ENCODE assay signal across 21 cellular contexts in the genomic region with DNA sequence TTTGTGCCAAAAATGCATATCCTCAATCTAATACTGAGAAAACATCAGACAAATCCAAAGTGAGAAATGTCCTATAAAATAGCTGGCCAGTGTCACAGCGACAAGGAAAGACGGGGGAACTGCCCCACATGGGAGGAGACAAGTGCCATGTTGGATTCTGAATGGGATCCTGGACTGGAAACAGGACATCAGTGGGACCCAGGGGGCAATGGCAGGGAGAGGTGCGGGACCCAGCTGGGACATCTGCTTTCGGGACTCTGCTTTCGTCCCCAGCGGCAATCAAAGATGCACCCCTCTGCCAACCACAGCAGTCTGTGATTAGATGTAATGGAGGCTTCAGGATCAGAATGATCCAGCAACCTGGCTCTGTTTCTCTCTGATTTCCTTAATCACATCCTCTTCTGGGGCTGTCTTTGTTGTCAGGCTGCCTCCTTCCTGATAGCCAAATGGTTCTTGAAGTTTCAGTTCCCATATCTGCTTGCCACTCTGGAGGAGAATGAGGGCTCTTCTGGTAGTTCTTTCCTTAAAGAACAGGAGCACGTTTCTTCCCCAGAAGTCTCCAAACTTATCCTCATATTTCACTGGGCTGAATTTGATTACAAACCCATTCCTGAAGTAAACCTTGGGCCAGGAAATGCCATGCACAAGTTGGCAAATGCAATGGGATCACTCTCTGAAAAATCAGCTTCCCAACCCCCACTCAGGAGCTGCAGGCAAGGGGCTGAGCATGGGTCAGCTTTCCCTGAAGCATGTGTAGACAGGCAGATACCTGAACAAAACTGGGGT. TPM values are rescaled to one million over a fixed set of nuclear protein-coding genes. Genes with fewer than 3 reads are reported as not detected.
DNase-seq lines count a peak whose midpoint lies in the region; ATAC-seq and TF ChIP-seq lines count a peak whose summit lies in the region.
"Had no signal": no experiment of that assay in that cellular context is flagged by ENCODE, and none has a peak within 500 bp of the region (broad histone marks: within the 10 kb centered on the region; RNA-seq: fewer than 3 reads in every experiment).

No MANE protein-coding gene starts in this region.

- H3K9me3 ChIP-seq in Karpas-422 (ENCODE audit: low read length) (no peaks in the 10 kb centered on the region), thoracic aorta (no peaks in the 10 kb centered on the region)
- H3K9me3 ChIP-seq: heart right ventricle, sigmoid colon, uterus had no signal

- TF ChIP-seq CTCF in thoracic aorta (IDR thresholded peaks at IDR 0.05): no peak

- no peak overlapping the region for H3K4me2 ChIP-seq in Karpas-422 (ENCODE audit: low read depth, low read length, poor library complexity, severe bottlenecking)

- no peaks in the 10 kb centered on the region for H3K27me3 ChIP-seq in Karpas-422 (ENCODE audit: low read length)
- H3K27me3 ChIP-seq in thoracic aorta (replicated peaks; ENCODE audit: insufficient read depth): no peaks in the 10 kb centered on the region
- H3K27me3 ChIP-seq: heart right ventricle, sigmoid colon, uterus had no signal

- no peaks in the 10 kb centered on the region for H4K20me1 ChIP-seq in Karpas-422 (ENCODE audit: insufficient read depth, low read depth, low read length)

- no peaks in the 10 kb centered on the region for H3K9me2 ChIP-seq in Karpas-422 (replicated peaks; ENCODE audit: insufficient read depth, low read length)

- H3K4me3 ChIP-seq in Karpas-422 (ENCODE audit: low read length) (no peak overlapping the region), thoracic aorta (no peak overlapping the region)
- H3K4me3 ChIP-seq: heart right ventricle, sigmoid colon, uterus had no signal

- no peaks in the 10 kb centered on the region for H3K79me2 ChIP-seq in Karpas-422 (ENCODE audit: low read length)

- H3K4me1 ChIP-seq in Karpas-422 (ENCODE audit: low read length) (peaks cover 28% of the 10 kb centered on the region), thoracic aorta (ENCODE audit: control insufficient read depth in 1 of 2, low read depth in 2 of 2) (peaks cover 33 to 52% of the 10 kb centered on the region in 2 donors)

- ATAC-seq in thoracic aorta (ENCODE audit: insufficient number of reproducible peaks, low FRiP score, low read depth): no peak
- no peak for ATAC-seq in HG03442 (IDR thresholded peaks at IDR 0.05; ENCODE audit: unreplicated experiment)
- ATAC-seq: heart right ventricle; left colon; naive thymus-derived CD8-positive, alpha-beta T cell had no signal

- H3K36me3 ChIP-seq in Karpas-422 (ENCODE audit: insufficient read depth, low read length) (no peaks in the 10 kb centered on the region), thoracic aorta (no peaks in the 10 kb centered on the region)
- H3K36me3 ChIP-seq: heart right ventricle, sigmoid colon, uterus had no signal

- H3K27ac ChIP-seq in Karpas-422 (ENCODE audit: low read length) (no peak overlapping the region), thoracic aorta (peak overlapping the region; percentile 76 to 85)
- H3K27ac ChIP-seq: HL-60 had no signal

- no peak overlapping the region for H2AFZ ChIP-seq in Karpas-422 (ENCODE audit: low read length)

- H3K9ac ChIP-seq in Karpas-422 (ENCODE audit: low read length): no peak overlapping the region

- peak; percentile 54 for DNase-seq in Karpas-422
- peak; percentile 61 for DNase-seq in RPMI8226
- peak; percentile 74 for DNase-seq in medulla oblongata (ENCODE audit: extremely low spot score)
- no peak for DNase-seq in thoracic aorta (ENCODE audit: low spot score)
- DNase-seq in mesenteric fat pad (ENCODE audit: low spot score): no peak
- DNase-seq in EL: no peak
- DNase-seq: activated CD4-positive, alpha-beta T cell treated with anti-CD3 and anti-CD28 coated beads for 1 hour; activated naive CD4-positive, alpha-beta T cell treated with anti-CD3 and anti-CD28 coated beads for 36 hours; C1 segment of cervical spinal cord; DMS79; heart right ventricle; left colon; naive thymus-derived CD8-positive, alpha-beta T cell; NCI-H187; NCI-H524 treated with DMSO at 0.1 percent for 48 hours; sigmoid colon; stimulated activated CD4-positive, alpha-beta T cell treated with anti-CD3 and anti-CD28 coated beads, Interleukin-4, amount 100 ng/mL, for 24 hours; uterus had no signal

RNA-seq across cellular contexts. Expression of a gene that starts 13.6 kb away (rescaled TPM):
- total RNA-seq in Karpas-422 (2014; rRNA removed; shearing (Covaris generic); ENCODE audit: low replicate concordance): not detected in 2 replicates
- not detected for total RNA-seq in thoracic aorta
- total RNA-seq in mesenteric fat pad: not detected
- total RNA-seq: activated naive CD4-positive, alpha-beta T cell treated with anti-CD3 and anti-CD28 coated beads for 36 hours; heart right ventricle; naive thymus-derived CD8-positive, alpha-beta T cell; sigmoid colon; T-helper 2 cell treated with Interferon-gamma antibody and Interleukin-4, amounts not matched to agents 100 ng/mL and 5 ng/mL, for 36 hours had no signal

RNA-seq across cellular contexts. Expression of a gene that starts 16.9 kb away (rescaled TPM):
- 36.0 and 40.7 TPM in 2 replicates for total RNA-seq in Karpas-422 (2014; rRNA removed; shearing (Covaris generic); ENCODE audit: low replicate concordance)
- 100 to 1,000 TPM in 1 of 2 donors, 10 to 100 TPM in 1; 67.9 to 107 TPM for total RNA-seq in thoracic aorta
- total RNA-seq in mesenteric fat pad: 62.0 TPM

Comparison
In these comparisons a context has a peak if more than half of its experiments do, and no peak if none do; other contexts are left out.
1. DNase-seq: peak in Karpas-422 (single experiment), RPMI8226 (single experiment) and medulla oblongata (single experiment); none in thoracic aorta (single experiment), mesenteric fat pad (single experiment) and EL (single experiment).